ENCODE assay signal across 4 cellular contexts in the genomic region with DNA sequence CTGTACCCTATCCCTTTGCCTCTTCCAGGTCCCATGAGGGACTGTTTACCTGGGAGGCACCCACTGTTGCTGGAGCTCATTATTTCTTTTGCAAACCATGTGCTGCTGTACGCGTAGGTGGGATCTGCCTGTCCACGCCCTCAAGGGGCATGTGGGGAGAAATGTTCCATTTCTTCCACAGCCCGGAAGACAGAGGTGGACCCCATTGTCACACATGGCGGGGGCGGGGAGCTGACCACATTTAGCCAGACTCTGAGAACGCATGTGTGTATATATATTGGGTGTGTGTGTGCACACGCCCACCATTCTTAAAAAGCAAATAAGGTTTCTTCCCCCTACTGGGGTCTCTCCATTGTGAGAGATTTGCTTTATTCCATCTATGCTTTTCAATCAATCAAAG.
TF ChIP-seq lines count a peak whose summit lies in the region.

No MANE protein-coding gene starts in this region.

TF ChIP-seq in SK-N-SH, 30 proteins besides CTCF, POLR2A, EP300 and RAD21:
- TF ChIP-seq, protein P1, sequence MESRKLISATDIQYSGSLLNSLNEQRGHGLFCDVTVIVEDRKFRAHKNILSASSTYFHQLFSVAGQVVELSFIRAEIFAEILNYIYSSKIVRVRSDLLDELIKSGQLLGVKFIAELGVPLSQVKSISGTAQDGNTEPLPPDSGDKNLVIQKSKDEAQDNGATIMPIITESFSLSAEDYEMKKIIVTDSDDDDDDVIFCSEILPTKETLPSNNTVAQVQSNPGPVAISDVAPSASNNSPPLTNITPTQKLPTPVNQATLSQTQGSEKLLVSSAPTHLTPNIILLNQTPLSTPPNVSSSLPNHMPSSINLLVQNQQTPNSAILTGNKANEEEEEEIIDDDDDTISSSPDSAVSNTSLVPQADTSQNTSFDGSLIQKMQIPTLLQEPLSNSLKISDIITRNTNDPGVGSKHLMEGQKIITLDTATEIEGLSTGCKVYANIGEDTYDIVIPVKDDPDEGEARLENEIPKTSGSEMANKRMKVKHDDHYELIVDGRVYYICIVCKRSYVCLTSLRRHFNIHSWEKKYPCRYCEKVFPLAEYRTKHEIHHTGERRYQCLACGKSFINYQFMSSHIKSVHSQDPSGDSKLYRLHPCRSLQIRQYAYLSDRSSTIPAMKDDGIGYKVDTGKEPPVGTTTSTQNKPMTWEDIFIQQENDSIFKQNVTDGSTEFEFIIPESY (IDR thresholded peaks at IDR 0.05; ENCODE audit: borderline replicate concordance, low read depth) = no peak
TF ChIP-seq in SK-N-SH: peak in this region for 0.

TF ChIP-seq in SK-N-SH treated with all-trans-retinoic acid at 6 μM for 48 hours, 23 proteins besides CTCF, POLR2A, EP300 and RAD21:
- no peak for TF ChIP-seq RARB (CRISPR knock-in tag; IDR thresholded peaks at IDR 0.05)

TF ChIP-seq in H1, 55 proteins besides CTCF, POLR2A, EP300 and RAD21:
- TF ChIP-seq MAFK (IDR thresholded peaks at IDR 0.05; ENCODE audit: low read depth, low read length) (no peak), SP1 (IDR thresholded peaks at IDR 0.05; ENCODE audit: low read depth, low read length) (no peak), CBX8 (IDR thresholded peaks at IDR 0.05; ENCODE audit: borderline replicate concordance, low read depth, low read length) (no peak), SIN3A (conservative IDR thresholded peaks at IDR 0.05 in 1 of 2, IDR thresholded peaks at IDR 0.05 in 1 of 2; ENCODE audit: low read depth in 1 of 2, low read length in 2 of 2) (no peak), BRCA1 (IDR thresholded peaks at IDR 0.05; ENCODE audit: low read depth, low read length) (no peak)
- TF ChIP-seq, protein P2, sequence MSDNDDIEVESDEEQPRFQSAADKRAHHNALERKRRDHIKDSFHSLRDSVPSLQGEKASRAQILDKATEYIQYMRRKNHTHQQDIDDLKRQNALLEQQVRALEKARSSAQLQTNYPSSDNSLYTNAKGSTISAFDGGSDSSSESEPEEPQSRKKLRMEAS (IDR thresholded peaks at IDR 0.05) = no peak

TF ChIP-seq in neural cell, 6 proteins besides CTCF, POLR2A, EP300 and RAD21:
- TF ChIP-seq MXI1 (conservative IDR thresholded peaks at IDR 0.05; ENCODE audit: poor library complexity, severe bottlenecking) (peak; percentile 79), EZH2 (IDR thresholded peaks at IDR 0.05; ENCODE audit: borderline replicate concordance, insufficient read depth, low read length, poor library complexity, severe bottlenecking) (no peak)
